In genomic region chr12:15130521-15130920, GRCh38 we compare ENCODE assay signal across 18 cellular contexts.
DNase-seq lines count a peak whose midpoint lies in the region; ATAC-seq and TF ChIP-seq lines count a peak whose summit lies in the region.
"Had no signal": no experiment of that assay in that cellular context is flagged by ENCODE, and none has a peak within 500 bp of the region (broad histone marks: within the 10 kb centered on the region; RNA-seq: fewer than 3 reads in every experiment).

No MANE protein-coding gene starts in this region.

- no peak overlapping the region for H3K27ac ChIP-seq in ACC112 (ENCODE audit: low read depth, low read length)
- H3K27ac ChIP-seq: 22Rv1, BLaER1 had no signal

- H3K9me3 Mint-ChIP-seq in osteocyte (ENCODE audit: unreplicated experiment): no peaks in the 10 kb centered on the region
- no peaks in the 10 kb centered on the region for H3K9me3 Mint-ChIP-seq in activated T-helper 1 cell treated with anti-CD3 and anti-CD28 coated beads, Interleukin-12 subunit alpha, Interleukin-12 subunit beta, Interleukin-2, Interleukin-4 antibody, amounts not matched to agents 30 ng/mL and 10 ng/mL and 1 ng/mL, durations not matched to agents 14 hours and 24 hours and 36 hours
- H3K9me3 Mint-ChIP-seq in activated CD4-positive, alpha-beta memory T cell treated with anti-CD3 and anti-CD28 coated beads for 36 hours: no peaks in the 10 kb centered on the region
- H3K9me3 Mint-ChIP-seq: CD8-positive, alpha-beta memory T cell; GM23338; IgD-negative memory B cell had no signal

- peak overlapping the region; percentile 90 for H3K27ac Mint-ChIP-seq in osteocyte (ENCODE audit: unreplicated experiment)
- H3K27ac Mint-ChIP-seq in activated T-helper 1 cell treated with anti-CD3 and anti-CD28 coated beads, Interleukin-12 subunit alpha, Interleukin-12 subunit beta, Interleukin-2, Interleukin-4 antibody, amounts not matched to agents 30 ng/mL and 10 ng/mL and 1 ng/mL, durations not matched to agents 14 hours and 24 hours and 36 hours: no peak overlapping the region
- H3K27ac Mint-ChIP-seq in activated CD4-positive, alpha-beta memory T cell treated with anti-CD3 and anti-CD28 coated beads for 36 hours: no peak overlapping the region
- H3K27ac Mint-ChIP-seq: CD8-positive, alpha-beta memory T cell; GM23338 had no signal

- H3K36me3 ChIP-seq in ACC112 (ENCODE audit: insufficient read depth, low read length): no peaks in the 10 kb centered on the region
- H3K36me3 ChIP-seq: BLaER1 had no signal

- H3K4me3 Mint-ChIP-seq in osteocyte (ENCODE audit: unreplicated experiment): peak overlapping the region; percentile 60
- H3K4me3 Mint-ChIP-seq in activated T-helper 1 cell treated with anti-CD3 and anti-CD28 coated beads, Interleukin-12 subunit alpha, Interleukin-12 subunit beta, Interleukin-2, Interleukin-4 antibody, amounts not matched to agents 30 ng/mL and 10 ng/mL and 1 ng/mL, durations not matched to agents 14 hours and 24 hours and 36 hours: no peak overlapping the region
- no peak overlapping the region for H3K4me3 Mint-ChIP-seq in activated CD4-positive, alpha-beta memory T cell treated with anti-CD3 and anti-CD28 coated beads for 36 hours
- H3K4me3 Mint-ChIP-seq: CD8-positive, alpha-beta memory T cell; GM23338; IgD-negative memory B cell had no signal

- peaks cover 12% of the 10 kb centered on the region for H3K4me1 ChIP-seq in ACC112 (ENCODE audit: control insufficient read depth, insufficient read depth, low read length, unreplicated experiment)
- H3K4me1 ChIP-seq: BLaER1, Caco-2 had no signal

- no peaks in the 10 kb centered on the region for H3K27me3 Mint-ChIP-seq in osteocyte (ENCODE audit: unreplicated experiment)
- peaks cover 7% of the 10 kb centered on the region for H3K27me3 Mint-ChIP-seq in activated T-helper 1 cell treated with anti-CD3 and anti-CD28 coated beads, Interleukin-12 subunit alpha, Interleukin-12 subunit beta, Interleukin-2, Interleukin-4 antibody, amounts not matched to agents 30 ng/mL and 10 ng/mL and 1 ng/mL, durations not matched to agents 14 hours and 24 hours and 36 hours (ENCODE audit: insufficient read depth)
- H3K27me3 Mint-ChIP-seq in activated CD4-positive, alpha-beta memory T cell treated with anti-CD3 and anti-CD28 coated beads for 36 hours: peaks cover 2% of the 10 kb centered on the region

- H3K36me3 Mint-ChIP-seq in osteocyte (ENCODE audit: unreplicated experiment): peaks cover 17% of the 10 kb centered on the region
- no peaks in the 10 kb centered on the region for H3K36me3 Mint-ChIP-seq in activated T-helper 1 cell treated with anti-CD3 and anti-CD28 coated beads, Interleukin-12 subunit alpha, Interleukin-12 subunit beta, Interleukin-2, Interleukin-4 antibody, amounts not matched to agents 30 ng/mL and 10 ng/mL and 1 ng/mL, durations not matched to agents 14 hours and 24 hours and 36 hours (ENCODE audit: low read depth)
- no peaks in the 10 kb centered on the region for H3K36me3 Mint-ChIP-seq in activated CD4-positive, alpha-beta memory T cell treated with anti-CD3 and anti-CD28 coated beads for 36 hours
- H3K36me3 Mint-ChIP-seq: CD8-positive, alpha-beta memory T cell; IgD-negative memory B cell had no signal

- H3K79me2 ChIP-seq in ACC112 (ENCODE audit: control insufficient read depth, insufficient read depth, low read length, unreplicated experiment): no peaks in the 10 kb centered on the region

- H3K27me3 ChIP-seq in ACC112 (ENCODE audit: insufficient read depth, low read length): no peaks in the 10 kb centered on the region
- H3K27me3 ChIP-seq: BLaER1 had no signal

- POLR2A ChIA-PET in activated CD4-positive, alpha-beta memory T cell treated with anti-CD3 and anti-CD28 coated beads for 36 hours (lab: Charles Lee): no interaction called here

- H3K4me1 Mint-ChIP-seq in osteocyte (ENCODE audit: unreplicated experiment): peaks cover 43% of the 10 kb centered on the region
- no peaks in the 10 kb centered on the region for H3K4me1 Mint-ChIP-seq in activated T-helper 1 cell treated with anti-CD3 and anti-CD28 coated beads, Interleukin-12 subunit alpha, Interleukin-12 subunit beta, Interleukin-2, Interleukin-4 antibody, amounts not matched to agents 30 ng/mL and 10 ng/mL and 1 ng/mL, durations not matched to agents 14 hours and 24 hours and 36 hours (ENCODE audit: low read depth)
- H3K4me1 Mint-ChIP-seq in activated CD4-positive, alpha-beta memory T cell treated with anti-CD3 and anti-CD28 coated beads for 36 hours (ENCODE audit: low read depth): no peaks in the 10 kb centered on the region
- H3K4me1 Mint-ChIP-seq: CD8-positive, alpha-beta memory T cell; GM23338 had no signal

- TF ChIP-seq CTCF in foreskin fibroblast (IDR thresholded peaks at IDR 0.05; ENCODE audit: low read depth, low read length) (no peak), osteocyte (IDR thresholded peaks at IDR 0.05) (no peak)

- no peak overlapping the region for H3K4me3 ChIP-seq in ACC112 (ENCODE audit: low read depth, low read length)
- no peak overlapping the region for H3K4me3 ChIP-seq in foreskin fibroblast (ENCODE audit: low read depth in 1 of 2, low read length in 2 of 2)
- H3K4me3 ChIP-seq: BLaER1, GM23338 had no signal

- DNase-seq in fibroblast of gingiva (ENCODE audit: low read depth) (peak; percentile 53), foreskin fibroblast (peak; percentile 18 to 71), osteocyte (ENCODE audit: extremely low spot score, unreplicated experiment) (no peak), Right ventricle myocardium superior (no peak)
- no peak for DNase-seq in activated T-helper 1 cell treated with anti-CD3 and anti-CD28 coated beads, Interleukin-12 subunit alpha, Interleukin-12 subunit beta, Interleukin-2, Interleukin-4 antibody, amounts not matched to agents 30 ng/mL and 10 ng/mL and 1 ng/mL, durations not matched to agents 14 hours and 24 hours and 36 hours (ENCODE audit: low spot score)
- DNase-seq in activated CD4-positive, alpha-beta memory T cell treated with anti-CD3 and anti-CD28 coated beads for 36 hours: no peak
- DNase-seq: AML-193; Caco-2; CD8-positive, alpha-beta memory T cell; DND-41; GDM1; H7 had no signal

- ATAC-seq in Right ventricle myocardium superior (ENCODE audit: poor library complexity) (no peak), GM18870 (IDR thresholded peaks at IDR 0.05; ENCODE audit: unreplicated experiment) (no peak)
- ATAC-seq: GM23338 had no signal

- intact Hi-C loops in Right ventricle myocardium superior (cut with DNase I): no loop called here
- intact Hi-C loops in activated T-helper 1 cell treated with anti-CD3 and anti-CD28 coated beads, Interleukin-12 subunit alpha, Interleukin-12 subunit beta, Interleukin-2, Interleukin-4 antibody, amounts not matched to agents 30 ng/mL and 10 ng/mL and 1 ng/mL, durations not matched to agents 14 hours and 24 hours and 36 hours (cut with micrococcal nuclease): no loop called here
- intact Hi-C loops in activated CD4-positive, alpha-beta memory T cell treated with anti-CD3 and anti-CD28 coated beads for 36 hours (cut with micrococcal nuclease): no loop called here

- H2AFZ ChIP-seq in ACC112 (ENCODE audit: low read length, unreplicated experiment): peak overlapping the region; percentile 90
- H2AFZ ChIP-seq: GM23338 had no signal

- CTCF ChIA-PET in activated CD4-positive, alpha-beta memory T cell treated with anti-CD3 and anti-CD28 coated beads for 36 hours (lab: Charles Lee): no interaction called here

Comparison
In these comparisons a context has a peak if more than half of its experiments do, and no peak if none do; other contexts are left out.
1. DNase-seq: peak in fibroblast of gingiva (single experiment) and foreskin fibroblast (2 of 2); none in osteocyte (single experiment), Right ventricle myocardium superior (single experiment), activated T-helper 1 cell treated with anti-CD3 and anti-CD28 coated beads, Interleukin-12 subunit alpha, Interleukin-12 subunit beta, Interleukin-2, Interleukin-4 antibody, amounts not matched to agents 30 ng/mL and 10 ng/mL and 1 ng/mL, durations not matched to agents 14 hours and 24 hours and 36 hours (single experiment) and activated CD4-positive, alpha-beta memory T cell treated with anti-CD3 and anti-CD28 coated beads for 36 hours (single experiment).